11 cellular contexts compared by ENCODE assay signal in genomic region chr2:187541086-187542085, GRCh38. TPM values are rescaled to one million over a fixed set of nuclear protein-coding genes. Genes with fewer than 3 reads are reported as not detected.
A peak's percentile ranks its signal among the peaks of the same experiment; 100 is the strongest.
DNase-seq lines count a peak whose midpoint lies in the region; ATAC-seq and TF ChIP-seq lines count a peak whose summit lies in the region.
"Had no signal": no experiment of that assay in that cellular context is flagged by ENCODE, and none has a peak within 500 bp of the region (broad histone marks: within the 10 kb centered on the region; RNA-seq: fewer than 3 reads in every experiment).

No MANE protein-coding gene starts in this region.

- no peaks in the 10 kb centered on the region for H3K27me3 Mint-ChIP-seq in GM23338 (ENCODE audit: insufficient read depth, low read depth, poor library complexity)
- H3K27me3 Mint-ChIP-seq: activated B cell treated with CpG ODN at 0.5 μM for 24 hours had no signal

- peak overlapping the region; percentile 42 for H3K9ac ChIP-seq in smooth muscle cell (ENCODE audit: low read depth)

- no peaks in the 10 kb centered on the region for H3K27me3 ChIP-seq in GM23338 (ENCODE audit: insufficient read depth)
- no peaks in the 10 kb centered on the region for H3K27me3 ChIP-seq in hepatocyte
- H3K27me3 ChIP-seq in smooth muscle cell (ENCODE audit: low read depth), result no peaks in the 10 kb centered on the region

- 0 out of 2 replicates have a peak overlapping the region, but pooled peaks have one; percentile 40 for H2AFZ ChIP-seq in GM23338
- no peak overlapping the region for H2AFZ ChIP-seq in hepatocyte
- H2AFZ ChIP-seq in smooth muscle cell (ENCODE audit: low read depth), result no peak overlapping the region

- no peaks in the 10 kb centered on the region for H4K20me1 ChIP-seq in GM23338 (replicated peaks; ENCODE audit: insufficient read depth)
- no peaks in the 10 kb centered on the region for H4K20me1 ChIP-seq in hepatocyte (ENCODE audit: insufficient read depth, poor library complexity, severe bottlenecking)
- H4K20me1 ChIP-seq in smooth muscle cell (ENCODE audit: low read depth), result no peaks in the 10 kb centered on the region

- peak overlapping the region; percentile 35; the same call in 1 of the 2 replicates for H3K27ac Mint-ChIP-seq in GM23338
- H3K27ac Mint-ChIP-seq: activated B cell treated with CpG ODN at 0.5 μM for 24 hours; stimulated activated effector memory CD8-positive, alpha-beta T cell treated with anti-CD3 and anti-CD28 coated beads, Interleukin-12 subunit alpha, Interleukin-12 subunit beta, amount 100 ng/mL, for 72 hours had no signal

- H3K9me3 Mint-ChIP-seq in GM23338, result peaks cover 13% of the 10 kb centered on the region; the same call in 2 of the 3 replicates
- H3K9me3 Mint-ChIP-seq: activated B cell treated with CpG ODN at 0.5 μM for 24 hours had no signal

- no peak for TF ChIP-seq CTCF in GM23338 (conservative IDR thresholded peaks at IDR 0.05; ENCODE audit: low read depth in 2 of 2)
- no peak for TF ChIP-seq CTCF in astrocyte of the cerebellum (IDR thresholded peaks at IDR 0.05; ENCODE audit: low read depth, low read length, missing control alignments)
- no peak for TF ChIP-seq CTCF in hepatocyte (IDR thresholded peaks at IDR 0.05; ENCODE audit: poor library complexity)
- TF ChIP-seq CTCF in smooth muscle cell (IDR thresholded peaks at IDR 0.05; ENCODE audit: borderline replicate concordance, insufficient read depth, poor library complexity, severe bottlenecking), result no peak

- WGBS in hepatocyte (ENCODE audit: low lambda C conversion rate, missing lambda C conversion rate), result 39% methylated on average over 7 of the region's 7 CpGs
- 46% methylated on average over 7 of the region's 7 CpGs for WGBS in smooth muscle cell (ENCODE audit: low lambda C conversion rate)

- no peak for DNase-seq in GM23338 (ENCODE audit: low spot score)
- DNase-seq in astrocyte of the cerebellum (ENCODE audit: low read depth), result peak; percentile 88
- peak; percentile 35 for DNase-seq in hepatocyte (ENCODE audit: low spot score)
- no peak for DNase-seq in smooth muscle cell (lab: John Stamatoyannopoulos, UW; ENCODE audit: unreplicated experiment)
- no peak for DNase-seq in NOMO-1 treated with dmso at 0.1 percent for 144 hours (lab: John Stamatoyannopoulos, UW; ENCODE audit: unreplicated experiment)
- DNase-seq in posterior cingulate gyrus, result no peak
- DNase-seq in GM19238 (ENCODE audit: insufficient read length, low spot score), result no peak
- DNase-seq in SIG-M5 (lab: John Stamatoyannopoulos, UW), result no peak
- DNase-seq: activated B cell treated with CpG ODN at 0.5 μM for 24 hours had no signal

- H3K36me3 Mint-ChIP-seq in GM23338 (ENCODE audit: low read depth), result 0 out of 3 replicates have a peak, but pooled peaks cover 4% of the 10 kb centered on the region
- H3K36me3 Mint-ChIP-seq: stimulated activated effector memory CD8-positive, alpha-beta T cell treated with anti-CD3 and anti-CD28 coated beads, Interleukin-12 subunit alpha, Interleukin-12 subunit beta, amount 100 ng/mL, for 72 hours had no signal

- peaks cover 21% of the 10 kb centered on the region for H3K4me1 ChIP-seq in GM23338 (ENCODE audit: insufficient read depth)
- H3K4me1 ChIP-seq in hepatocyte (ENCODE audit: insufficient read depth), result peaks cover 17% of the 10 kb centered on the region
- H3K4me1 ChIP-seq in smooth muscle cell (ENCODE audit: low read depth), result peaks cover 38% of the 10 kb centered on the region

- H3K9me2 ChIP-seq in GM23338 (ENCODE audit: insufficient read depth) (no peaks in the 10 kb centered on the region), hepatocyte (replicated peaks; ENCODE audit: insufficient read depth) (no peaks in the 10 kb centered on the region)

- H3K4me2 ChIP-seq in GM23338 (no peak overlapping the region), hepatocyte (peak overlapping the region; percentile 57), smooth muscle cell (peak overlapping the region; percentile 53)

- H3K9me3 ChIP-seq in hepatocyte (ENCODE audit: low read depth) (no peaks in the 10 kb centered on the region), smooth muscle cell (replicated peaks; ENCODE audit: low read depth) (peaks cover 4% of the 10 kb centered on the region)

- H3K27ac ChIP-seq in GM23338 (ENCODE audit: low read depth) (no peak overlapping the region), hepatocyte (peak overlapping the region; percentile 83), smooth muscle cell (ENCODE audit: low read depth) (peak overlapping the region; percentile 86)
- H3K27ac ChIP-seq: HL-60 had no signal

- H3K79me2 ChIP-seq in GM23338 (replicated peaks; ENCODE audit: insufficient read depth) (no peaks in the 10 kb centered on the region), hepatocyte (peaks cover 43% of the 10 kb centered on the region), smooth muscle cell (ENCODE audit: low read depth) (peaks cover 60% of the 10 kb centered on the region)

- H3K4me1 Mint-ChIP-seq in GM23338, result peaks cover 17% of the 10 kb centered on the region
- H3K4me1 Mint-ChIP-seq: activated B cell treated with CpG ODN at 0.5 μM for 24 hours; stimulated activated effector memory CD8-positive, alpha-beta T cell treated with anti-CD3 and anti-CD28 coated beads, Interleukin-12 subunit alpha, Interleukin-12 subunit beta, amount 100 ng/mL, for 72 hours had no signal

- in situ Hi-C loops in astrocyte of the cerebellum (cut with HindIII; ENCODE audit: low sequenced_read_pairs), result no loop called here

- no peak overlapping the region for H3K4me3 Mint-ChIP-seq in GM23338
- H3K4me3 Mint-ChIP-seq: activated B cell treated with CpG ODN at 0.5 μM for 24 hours; stimulated activated effector memory CD8-positive, alpha-beta T cell treated with anti-CD3 and anti-CD28 coated beads, Interleukin-12 subunit alpha, Interleukin-12 subunit beta, amount 100 ng/mL, for 72 hours had no signal

- ATAC-seq in GM23338, result no peak
- ATAC-seq: stimulated activated effector memory CD8-positive, alpha-beta T cell treated with anti-CD3 and anti-CD28 coated beads, Interleukin-12 subunit alpha, Interleukin-12 subunit beta, amount 100 ng/mL, for 72 hours had no signal

- no peak overlapping the region for H3K4me3 ChIP-seq in GM23338
- H3K4me3 ChIP-seq in astrocyte of the cerebellum (ENCODE audit: low read depth, low read length), result no peak overlapping the region
- no peak overlapping the region for H3K4me3 ChIP-seq in hepatocyte
- no peak overlapping the region for H3K4me3 ChIP-seq in smooth muscle cell

- H3F3A ChIP-seq in GM23338 (replicated peaks; ENCODE audit: low read depth) (no peaks in the 10 kb centered on the region), smooth muscle cell (ENCODE audit: low read depth) (peaks cover 9% of the 10 kb centered on the region)

- no peaks in the 10 kb centered on the region for H3K36me3 ChIP-seq in GM23338 (ENCODE audit: insufficient read depth)
- no peaks in the 10 kb centered on the region for H3K36me3 ChIP-seq in hepatocyte (replicated peaks; ENCODE audit: insufficient read depth, low read depth)
- peaks cover 9% of the 10 kb centered on the region for H3K36me3 ChIP-seq in smooth muscle cell (ENCODE audit: low read depth)

- intact Hi-C loops in posterior cingulate gyrus (cut with DNase I), result no loop called here

RNA-seq across cellular contexts. Expression of gene TFPI, which starts 12.8 kb away (rescaled TPM):
- 0.58 and 1.8 TPM in 2 replicates for total RNA-seq in GM23338 (2014; rRNA removed; shearing (Covaris generic))
- polyA plus RNA-seq in GM23338 (2016; fragmentation: Nextera tagmentation; extraction: Ambion mirVana), result 1.9 and 2.2 TPM in 2 replicates
- 104 and 122 TPM in 2 replicates for total RNA-seq in hepatocyte
- polyA plus RNA-seq in hepatocyte, result 79.7 and 79.9 TPM in 2 replicates
- 194 and 243 TPM in 2 replicates for total RNA-seq in smooth muscle cell
- polyA plus RNA-seq in smooth muscle cell, result 159 and 169 TPM in 2 replicates
- total RNA-seq: activated B cell treated with CpG ODN at 0.5 μM for 24 hours had no signal

Comparison
In these comparisons a context has a peak if more than half of its experiments do, and no peak if none do; other contexts are left out.
1. DNase-seq: peak in astrocyte of the cerebellum (single experiment) and hepatocyte (single experiment); none in GM23338 (single experiment), smooth muscle cell (single experiment), NOMO-1 treated with dmso at 0.1 percent for 144 hours (single experiment), posterior cingulate gyrus (0 of 10), GM19238 (single experiment) and SIG-M5 (single experiment).
2. RNA of gene TFPI, which starts 12.8 kb away (total RNA-seq): 194 to 243 TPM in smooth muscle cell and 104 to 122 TPM in hepatocyte; 0.58 to 1.8 TPM in GM23338; every median in the first group is over 10 times any median in the second.